Comparison of ENCODE assay signal across 10 cellular contexts in genomic region chr22:24937114-24937513, GRCh38. TPM values are rescaled to one million over a fixed set of nuclear protein-coding genes. Genes with fewer than 3 reads are reported as not detected.
A peak's percentile ranks its signal among the peaks of the same experiment; 100 is the strongest.
DNase-seq lines count a peak whose midpoint lies in the region; ATAC-seq and TF ChIP-seq lines count a peak whose summit lies in the region.
"Had no signal": no experiment of that assay in that cellular context is flagged by ENCODE, and none has a peak within 500 bp of the region (broad histone marks: within the 10 kb centered on the region; RNA-seq: fewer than 3 reads in every experiment).

No MANE protein-coding gene starts in this region.

- H3K9me3 ChIP-seq in BE2C: no peaks in the 10 kb centered on the region
- H3K9me3 ChIP-seq: neutrophil had no signal

- DNase-seq in BE2C (peak; percentile 34), H4 (ENCODE audit: low spot score) (peak; percentile 16), SHP77 (lab: John Stamatoyannopoulos, UW) (peak; percentile 29 to 54), foreskin keratinocyte (peak in 1 of 2 donors; percentile 29), inferior parietal cortex (ENCODE audit: extremely low spot score) (no peak), GM20000 (ENCODE audit: low spot score) (no peak), DMS79 (lab: John Stamatoyannopoulos, UW) (no peak)
- DNase-seq in activated CD4-positive, alpha-beta T cell treated with anti-CD3 and anti-CD28 coated beads, Interleukin-2, amount 50 U/mL, for 4 hours: no peak
- DNase-seq: erythroblast had no signal

- H3K4me1 ChIP-seq in BE2C (peaks cover 5% of the 10 kb centered on the region; the same call in 1 of the 2 replicates), foreskin keratinocyte (no peaks in the 10 kb centered on the region)

- H3K27ac ChIP-seq in foreskin keratinocyte: no peak overlapping the region
- H3K27ac ChIP-seq: neutrophil had no signal

- ATAC-seq in foreskin keratinocyte: no peak

- H3K4me3 ChIP-seq in BE2C (ENCODE audit: low read depth, low read length): no peak overlapping the region

- TF ChIP-seq CTCF in BE2C (IDR thresholded peaks at IDR 0.05; ENCODE audit: low read depth, low read length) (peak; percentile 67), foreskin keratinocyte (conservative IDR thresholded peaks at IDR 0.05) (peak; percentile 63), GM20000 (IDR thresholded peaks at IDR 0.05; ENCODE audit: extremely low read depth, missing control alignments) (no peak)

- no peaks in the 10 kb centered on the region for H3K36me3 ChIP-seq in BE2C
- H3K36me3 ChIP-seq: neutrophil had no signal

- no peaks in the 10 kb centered on the region for H3K27me3 ChIP-seq in BE2C
- H3K27me3 ChIP-seq in foreskin keratinocyte: peaks cover 6% of the 10 kb centered on the region

RNA-seq across cellular contexts. Expression of gene LHFPL7, which starts 9.4 kb away (rescaled TPM):
- polyA plus RNA-seq in BE2C (2012; ENCODE audit: insufficient read depth, insufficient read length, low read depth): not detected
- total RNA-seq in H4 (2014; rRNA removed; shearing (Covaris generic)): not detected in 2 replicates
- total RNA-seq in foreskin keratinocyte: not detected in 2 replicates
- not detected in 2 replicates for polyA plus RNA-seq in foreskin keratinocyte

RNA-seq across cellular contexts. Expression of gene KIAA1671, which starts 15.4 kb away (rescaled TPM):
- 4.3 TPM for polyA plus RNA-seq in BE2C (2012; ENCODE audit: insufficient read depth, insufficient read length, low read depth)
- 1.7 and 3.2 TPM in 2 replicates for total RNA-seq in H4 (2014; rRNA removed; shearing (Covaris generic))
- 22.6 and 26.2 TPM in 2 replicates for total RNA-seq in foreskin keratinocyte
- 4.7 and 6.6 TPM in 2 replicates for polyA plus RNA-seq in foreskin keratinocyte

Comparison
In these comparisons a context has a peak if more than half of its experiments do, and no peak if none do; other contexts are left out.
1. DNase-seq: peak in BE2C (single experiment), H4 (single experiment) and SHP77 (2 of 2); none in inferior parietal cortex (single experiment), GM20000 (single experiment), activated CD4-positive, alpha-beta T cell treated with anti-CD3 and anti-CD28 coated beads, Interleukin-2, amount 50 U/mL, for 4 hours (0 of 2) and DMS79 (single experiment).